8 cellular contexts compared by ENCODE assay signal in genomic region chr2:216216951-216217903, GRCh38.
DNase-seq lines count a peak whose midpoint lies in the region; ATAC-seq, FAIRE-seq and TF ChIP-seq lines count a peak whose summit lies in the region.

No MANE protein-coding gene starts in this region.

- peaks cover 22% of the 10 kb centered on the region for H3K36me3 ChIP-seq in SJSA1

- H3K9me3 ChIP-seq in SJSA1 (replicated peaks), result no peaks in the 10 kb centered on the region

- TF ChIP-seq POLR2A in GM12892 (IDR thresholded peaks at IDR 0.05; ENCODE audit: low read depth, low read length) (no peak), erythroblast (IDR thresholded peaks at IDR 0.05; ENCODE audit: low read length) (no peak)

- DNase-seq in 8988T (peak; percentile 55), GM12892 (ENCODE audit: insufficient read length) (no peak), SJSA1 (ENCODE audit: low read depth in 1 of 2, low spot score in 2 of 2) (peak; percentile 66 to 85), fibroblast of the aortic adventitia (ENCODE audit: low read depth) (peak; percentile 50), NCI-H2171 (lab: John Stamatoyannopoulos, UW) (no peak), erythroblast (lab: John Stamatoyannopoulos, UW) (no peak)

- peak; percentile 42 for FAIRE-seq in GM12892 (lab: Jason Lieb, UNC)

- H3K4me1 ChIP-seq in SJSA1 (replicated peaks), result peaks cover 49% of the 10 kb centered on the region

- no peaks in the 10 kb centered on the region for H3K27me3 ChIP-seq in SJSA1 (replicated peaks)

- no peak overlapping the region for H3K4me3 ChIP-seq in SJSA1
- no peak overlapping the region for H3K4me3 ChIP-seq in fibroblast of the aortic adventitia (ENCODE audit: low read depth, low read length)

- TF ChIP-seq CTCF in fibroblast of the aortic adventitia (IDR thresholded peaks at IDR 0.05; ENCODE audit: insufficient read depth, low read length), result no peak

- peak overlapping the region; percentile 84 for H3K27ac ChIP-seq in SJSA1

- ATAC-seq in HG02970 (IDR thresholded peaks at IDR 0.05; ENCODE audit: low FRiP score, unreplicated experiment) (no peak), GM21447 (IDR thresholded peaks at IDR 0.05; ENCODE audit: unreplicated experiment) (no peak)

Comparison
In these comparisons a context has a peak if more than half of its experiments do, and no peak if none do; other contexts are left out.
1. DNase-seq: peak in 8988T (single experiment), SJSA1 (2 of 2) and fibroblast of the aortic adventitia (single experiment); none in GM12892 (single experiment), NCI-H2171 (single experiment) and erythroblast (0 of 2).